In genomic region chr3:312170-312569, GRCh38 we compare ENCODE assay signal across 15 cellular contexts.
DNase-seq lines count a peak whose midpoint lies in the region; ATAC-seq, FAIRE-seq and TF ChIP-seq lines count a peak whose summit lies in the region.
"Had no signal": no experiment of that assay in that cellular context is flagged by ENCODE, and none has a peak within 500 bp of the region (broad histone marks: within the 10 kb centered on the region; RNA-seq: fewer than 3 reads in every experiment).

No MANE protein-coding gene starts in this region.

- DNase-seq in GM19239 (ENCODE audit: insufficient read length, low spot score) = no peak
- DNase-seq in NCI-H146 treated with DMSO at 0.1 percent for 48 hours (lab: John Stamatoyannopoulos, UW; ENCODE audit: unreplicated experiment) = peak; percentile 82
- peak; percentile 53 for DNase-seq in NCI-H69 (lab: John Stamatoyannopoulos, UW)
- peak; percentile 32 for DNase-seq in foreskin melanocyte
- DNase-seq in AML-193 (lab: John Stamatoyannopoulos, UW) = no peak
- DNase-seq: CD4-positive, alpha-beta T cell; KG1; NCI-H2171; NCI-H510A; Peyer's patch; Right ventricle myocardium superior; T-helper 17 cell had no signal

- peak; percentile 59 for FAIRE-seq in GM19239 (lab: Jason Lieb, UNC)
- FAIRE-seq: H54 had no signal

- ATAC-seq in SK-N-SH treated with all-trans-retinoic acid at 6 μM for 48 hours = no peak
- no peak for ATAC-seq in GM19397 (IDR thresholded peaks at IDR 0.05; ENCODE audit: unreplicated experiment)
- ATAC-seq: T-helper 17 cell had no signal

TF ChIP-seq in SK-N-SH treated with all-trans-retinoic acid at 6 μM for 48 hours, 23 proteins besides CTCF, POLR2A, EP300 and RAD21:
- no peak for TF ChIP-seq TCF4 (CRISPR knock-in tag; IDR thresholded peaks at IDR 0.05; ENCODE audit: borderline replicate concordance)
- no peak for TF ChIP-seq POU6F1 (CRISPR knock-in tag; IDR thresholded peaks at IDR 0.05; ENCODE audit: borderline replicate concordance, low read depth)
- TF ChIP-seq PPARA (CRISPR knock-in tag; IDR thresholded peaks at IDR 0.05; ENCODE audit: borderline replicate concordance) = no peak
- TF ChIP-seq ISL1 (CRISPR knock-in tag; IDR thresholded peaks at IDR 0.05) = no peak
- TF ChIP-seq ESRRG (CRISPR knock-in tag; IDR thresholded peaks at IDR 0.05) = no peak
- TF ChIP-seq, protein P1, sequence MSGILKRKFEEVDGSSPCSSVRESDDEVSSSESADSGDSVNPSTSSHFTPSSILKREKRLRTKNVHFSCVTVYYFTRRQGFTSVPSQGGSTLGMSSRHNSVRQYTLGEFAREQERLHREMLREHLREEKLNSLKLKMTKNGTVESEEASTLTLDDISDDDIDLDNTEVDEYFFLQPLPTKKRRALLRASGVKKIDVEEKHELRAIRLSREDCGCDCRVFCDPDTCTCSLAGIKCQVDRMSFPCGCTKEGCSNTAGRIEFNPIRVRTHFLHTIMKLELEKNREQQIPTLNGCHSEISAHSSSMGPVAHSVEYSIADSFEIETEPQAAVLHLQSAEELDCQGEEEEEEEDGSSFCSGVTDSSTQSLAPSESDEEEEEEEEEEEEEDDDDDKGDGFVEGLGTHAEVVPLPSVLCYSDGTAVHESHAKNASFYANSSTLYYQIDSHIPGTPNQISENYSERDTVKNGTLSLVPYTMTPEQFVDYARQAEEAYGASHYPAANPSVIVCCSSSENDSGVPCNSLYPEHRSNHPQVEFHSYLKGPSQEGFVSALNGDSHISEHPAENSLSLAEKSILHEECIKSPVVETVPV (CRISPR knock-in tag; IDR thresholded peaks at IDR 0.05) = no peak
- TF ChIP-seq SNAI2 (CRISPR knock-in tag; IDR thresholded peaks at IDR 0.05) = no peak
- TF ChIP-seq ZNF70 (CRISPR knock-in tag; IDR thresholded peaks at IDR 0.05) = no peak
- TF ChIP-seq CSDC2 (CRISPR knock-in tag; IDR thresholded peaks at IDR 0.05) = no peak
- no peak for TF ChIP-seq ZNF565 (CRISPR knock-in tag; conservative IDR thresholded peaks at IDR 0.05; ENCODE audit: low read depth)
- TF ChIP-seq TSHZ2 (CRISPR knock-in tag; IDR thresholded peaks at IDR 0.05) = no peak
- no peak for TF ChIP-seq ZC3H10 (CRISPR knock-in tag; IDR thresholded peaks at IDR 0.05)
- TF ChIP-seq OSR1 (CRISPR knock-in tag; IDR thresholded peaks at IDR 0.05) = no peak
- TF ChIP-seq ZFP30 (CRISPR knock-in tag; IDR thresholded peaks at IDR 0.05) = no peak
- TF ChIP-seq TOX (CRISPR knock-in tag; IDR thresholded peaks at IDR 0.05; ENCODE audit: borderline replicate concordance) = no peak

Comparison
In these comparisons a context has a peak if more than half of its experiments do, and no peak if none do; other contexts are left out.
1. DNase-seq: peak in NCI-H146 treated with DMSO at 0.1 percent for 48 hours (single experiment), NCI-H69 (single experiment) and foreskin melanocyte (single experiment); none in GM19239 (single experiment) and AML-193 (0 of 2).